In genomic region chr7:30027915-30028748, GRCh38 we compare ENCODE assay signal across 8 cellular contexts. TPM values are rescaled to one million over a fixed set of nuclear protein-coding genes. Genes with fewer than 3 reads are reported as not detected.
A peak's percentile ranks its signal among the peaks of the same experiment; 100 is the strongest.
DNase-seq lines count a peak whose midpoint lies in the region; ATAC-seq, FAIRE-seq and TF ChIP-seq lines count a peak whose summit lies in the region.

PLEKHA8 (plus strand) TSS chr7:30028412; CDS start chr7:30028763, 351 bp downstream.

- no peak within 1 kb of the TSS for H3K14ac ChIP-seq in H1 (ENCODE audit: insufficient read length)

- peak within 1 kb of the TSS; percentile 89 for H3K27ac Mint-ChIP-seq in activated CD8-positive, alpha-beta memory T cell treated with anti-CD3 and anti-CD28 coated beads, Interleukin-2, amount 10 ng/mL, durations not matched to agents 7 days and 5 days

- POLR2A ChIA-PET in H1 (lab: Charles Lee; ENCODE audit: partially characterized antibody) = interaction anchor here (1.0 to 1.5 kb wide), 4 partner anchors 12 to 40 kb away, joined by 3 to 5 read pairs (median 4); no protein-coding TSS in a partner anchor

- H3K9me3 Mint-ChIP-seq in activated CD8-positive, alpha-beta memory T cell treated with anti-CD3 and anti-CD28 coated beads, Interleukin-2, amount 10 ng/mL, durations not matched to agents 7 days and 5 days (ENCODE audit: low read depth) = no peaks in the 10 kb centered on the region

- TF ChIP-seq CTCF in H1 (IDR thresholded peaks at IDR 0.05; ENCODE audit: control extremely low read depth in 1 of 3, insufficient read depth in 1 of 3, low read depth in 1 of 3, low read length in 3 of 3) = no peak; a peak in 1 of 4 replicates

- peak within 1 kb of the TSS; percentile 15 to 62 (median 54) for H3K9ac ChIP-seq in H1 (replicated peaks in 1 of 4; ENCODE audit: extremely low read depth in 1 of 4, low read depth in 3 of 4, low read length in 3 of 4)

- no peak within 1 kb of the TSS for H2BK20ac ChIP-seq in H1 (ENCODE audit: low read length)

- H4K5ac ChIP-seq in H1 (ENCODE audit: insufficient read length, low read depth, low read length) = peak within 1 kb of the TSS; percentile 52

- no peak within 1 kb of the TSS for H3K4ac ChIP-seq in H1 (replicated peaks; ENCODE audit: insufficient read length, low read depth, low read length)

- no peak within 1 kb of the TSS for H2BK120ac ChIP-seq in H1 (replicated peaks; ENCODE audit: low read depth, low read length)

- peaks cover 11% of the 10 kb centered on the region for H3K23me2 ChIP-seq in H1 (ENCODE audit: low read depth, low read length)

- no peak for TF ChIP-seq EP300 in H1 (IDR thresholded peaks at IDR 0.05; ENCODE audit: borderline replicate concordance in 1 of 2, low read depth in 2 of 2, low read length in 2 of 2)

- no peak within 1 kb of the TSS for H3K23ac ChIP-seq in H1 (ENCODE audit: insufficient read length)

- WGBS in H1 (ENCODE audit: extremely low coverage in 1 of 2, insufficient coverage in 1 of 2, insufficient read length in 1 of 2, insufficient replicate concordance in 2 of 2, low coverage in 1 of 2, low lambda C conversion rate in 2 of 2, missing lambda C conversion rate in 1 of 2), 2 experiments = 3% methylated on average over 46 of the region's 77 CpGs; no CpG with 5 or more reads in 1 of the 2 experiments

- peak within 1 kb of the TSS; percentile 47 for H2AFZ ChIP-seq in H1 (ENCODE audit: low read length)

- H2BK15ac ChIP-seq in H1 (ENCODE audit: low read length) = no peak within 1 kb of the TSS

- peak within 1 kb of the TSS; percentile 46; the same call in 1 of the 2 replicates for H3K27ac ChIP-seq in H1 (ENCODE audit: low read depth, low read length)

- H3K4me1 ChIP-seq in H1 (replicated peaks in 1 of 4; ENCODE audit: control insufficient read depth in 3 of 4, insufficient read depth in 4 of 4, low read length in 3 of 4) = peaks cover 0 to 13% (median 5%) of the 10 kb centered on the region in 4 experiments; a peak in 5 of 7 replicates

- peak; percentile 51 for ATAC-seq in GM19452 (IDR thresholded peaks at IDR 0.05; ENCODE audit: unreplicated experiment)
- ATAC-seq in HG03571 (IDR thresholded peaks at IDR 0.05; ENCODE audit: unreplicated experiment) = peak; percentile 45
- ATAC-seq in activated CD8-positive, alpha-beta memory T cell treated with anti-CD3 and anti-CD28 coated beads, Interleukin-2, amount 10 ng/mL, durations not matched to agents 7 days and 5 days = peak; percentile 60

- no peaks in the 10 kb centered on the region for H3K9me3 ChIP-seq in H1 (ENCODE audit: insufficient read depth in 2 of 2, low read depth in 1 of 2, low read length in 1 of 2)

- peaks cover 0 to 11% of the 10 kb centered on the region in 2 experiments for H4K20me1 ChIP-seq in H1 (replicated peaks in 1 of 2; ENCODE audit: control insufficient read depth in 1 of 2, insufficient read depth in 2 of 2, low read length in 2 of 2)

- peaks cover 8 to 71% of the 10 kb centered on the region in 2 experiments for H3K79me2 ChIP-seq in H1 (ENCODE audit: control insufficient read depth in 1 of 2, insufficient read depth in 2 of 2, low read length in 2 of 2)

- H3K56ac ChIP-seq in H1 (replicated peaks; ENCODE audit: insufficient read length, low read depth, low read length) = peak within 1 kb of the TSS; percentile 87

- H3K27me3 Mint-ChIP-seq in activated CD8-positive, alpha-beta memory T cell treated with anti-CD3 and anti-CD28 coated beads, Interleukin-2, amount 10 ng/mL, durations not matched to agents 7 days and 5 days = no peaks in the 10 kb centered on the region

- no peak for TF ChIP-seq POLR2A in H1 (IDR thresholded peaks at IDR 0.05; ENCODE audit: control extremely low read depth in 1 of 2, low read depth in 2 of 2, low read length in 2 of 2)

- CTCF ChIA-PET in activated CD8-positive, alpha-beta memory T cell treated with anti-CD3 and anti-CD28 coated beads, Interleukin-2, amount 10 ng/mL, durations not matched to agents 7 days and 5 days (lab: Charles Lee) = interaction anchor here (0.8 to 1.5 kb wide), 5 partner anchors 34 to 107 kb away, joined by 3 to 6 read pairs (median 4); no protein-coding TSS in a partner anchor
- CTCF ChIA-PET in H1 (lab: Charles Lee; ENCODE audit: partially characterized antibody) = interaction anchor here (0.5 to 1.6 kb wide), 3 partner anchors 33 to 83 kb away, joined by 3 to 4 read pairs (median 3); no protein-coding TSS in a partner anchor

- H3K27me3 ChIP-seq in H1 (replicated peaks in 1 of 4; ENCODE audit: control insufficient read depth in 3 of 4, extremely low read depth in 1 of 4, insufficient read depth in 3 of 4, low read length in 3 of 4) = no peaks in the 10 kb centered on the region

- FAIRE-seq in H1 (lab: Jason Lieb, UNC) = no peak

- peaks cover 1% of the 10 kb centered on the region for H3K36me3 Mint-ChIP-seq in activated CD8-positive, alpha-beta memory T cell treated with anti-CD3 and anti-CD28 coated beads, Interleukin-2, amount 10 ng/mL, durations not matched to agents 7 days and 5 days

- H3K18ac ChIP-seq in H1 (ENCODE audit: extremely low read depth, low read length) = peak within 1 kb of the TSS; percentile 44; the same call in 1 of the 2 replicates

- H3K4me3 ChIP-seq in H1 (ENCODE audit: extremely low read depth in 1 of 4, insufficient read depth in 2 of 4, low read depth in 3 of 4, low read length in 4 of 4) = peak within 1 kb of the TSS; percentile 83 to 97 (median 90)

- H3K4me3 Mint-ChIP-seq in activated CD8-positive, alpha-beta memory T cell treated with anti-CD3 and anti-CD28 coated beads, Interleukin-2, amount 10 ng/mL, durations not matched to agents 7 days and 5 days = peak within 1 kb of the TSS; percentile 93

- peaks cover 2% of the 10 kb centered on the region; the same call in 1 of the 2 replicates for H3K79me1 ChIP-seq in H1 (ENCODE audit: low read depth, low read length)

- H4K8ac ChIP-seq in H1 (ENCODE audit: extremely low read depth, insufficient read depth, low read length) = peak within 1 kb of the TSS; percentile 72

- H2AK5ac ChIP-seq in H1 (ENCODE audit: low read depth, low read length) = no peak within 1 kb of the TSS

- H2BK5ac ChIP-seq in H1 (ENCODE audit: low read depth, low read length) = no peak within 1 kb of the TSS

- peak within 1 kb of the TSS; percentile 85 to 96 for H3K4me2 ChIP-seq in H1 (ENCODE audit: insufficient read depth in 1 of 2, low read depth in 2 of 2, low read length in 2 of 2)

- TF ChIP-seq RAD21 in H1 (IDR thresholded peaks at IDR 0.05 in 1 of 2, conservative IDR thresholded peaks at IDR 0.05 in 1 of 2; ENCODE audit: low read depth in 2 of 2, low read length in 2 of 2) = no peak

- no peaks in the 10 kb centered on the region for H3K36me3 ChIP-seq in H1 (ENCODE audit: control insufficient read depth in 2 of 4, insufficient read depth in 4 of 4, low read length in 3 of 4)

- peak within 1 kb of the TSS; percentile 44 for H4K91ac ChIP-seq in H1 (replicated peaks; ENCODE audit: insufficient read length, low read length)

- H2BK12ac ChIP-seq in H1 (ENCODE audit: low read depth, low read length) = no peak within 1 kb of the TSS

- peak; percentile 62 for DNase-seq in CMK (ENCODE audit: low read depth)
- peak; percentile 87 for DNase-seq in NCI-H82 treated with DMSO at 0.1 percent for 48 hours (lab: John Stamatoyannopoulos, UW; ENCODE audit: unreplicated experiment)
- peak; percentile 90 for DNase-seq in activated CD8-positive, alpha-beta memory T cell treated with anti-CD3 and anti-CD28 coated beads, Interleukin-2, amount 10 ng/mL, durations not matched to agents 7 days and 5 days
- peak; percentile 72 to 98 for DNase-seq in H1 (ENCODE audit: low read depth in 1 of 2, low spot score in 2 of 2)
- DNase-seq in mesenteric fat pad (ENCODE audit: low spot score) = peak; percentile 97
- DNase-seq in stimulated activated CD8-positive, alpha-beta memory T cell treated with anti-CD3 and anti-CD28 coated beads, Interleukin-12 subunit alpha, Interleukin-12 subunit beta, amount 100 ng/mL, for 4 hours (ENCODE audit: low read depth) = peak; percentile 84

- H3K4me1 Mint-ChIP-seq in activated CD8-positive, alpha-beta memory T cell treated with anti-CD3 and anti-CD28 coated beads, Interleukin-2, amount 10 ng/mL, durations not matched to agents 7 days and 5 days = peaks cover 28% of the 10 kb centered on the region

TF ChIP-seq in H1, 55 proteins besides CTCF, POLR2A, EP300 and RAD21 (continues in another document):
- TF ChIP-seq PHF8 (conservative IDR thresholded peaks at IDR 0.05; ENCODE audit: low read depth, low read length) (no peak; the same call in 1 of the 2 replicates), SIN3A (conservative IDR thresholded peaks at IDR 0.05 in 1 of 2, IDR thresholded peaks at IDR 0.05 in 1 of 2; ENCODE audit: low read depth in 1 of 2, low read length in 2 of 2) (peak; percentile 57 to 74; a peak in 1 of 4 replicates), SP1 (IDR thresholded peaks at IDR 0.05; ENCODE audit: low read depth, low read length) (peak; percentile 98), SRF (IDR thresholded peaks at IDR 0.05; ENCODE audit: low read depth, low read length) (0 out of 2 replicates have a peak, but pooled peaks have one; percentile 7), SP2 (IDR thresholded peaks at IDR 0.05; ENCODE audit: low read length) (no peak), BACH1 (IDR thresholded peaks at IDR 0.05; ENCODE audit: low read length) (peak; percentile 74; the same call in 1 of the 2 replicates), GTF2F1 (IDR thresholded peaks at IDR 0.05; ENCODE audit: borderline replicate concordance, low read depth, low read length) (no peak), RFX5 (IDR thresholded peaks at IDR 0.05; ENCODE audit: borderline replicate concordance, low read depth, low read length) (peak; percentile 33; the same call in 1 of the 2 replicates), TBP (IDR thresholded peaks at IDR 0.05; ENCODE audit: low read depth, low read length) (no peak; the same call in 1 of the 2 replicates), JUN (IDR thresholded peaks at IDR 0.05; ENCODE audit: low read depth, low read length) (no peak)
- TF ChIP-seq, protein P1, sequence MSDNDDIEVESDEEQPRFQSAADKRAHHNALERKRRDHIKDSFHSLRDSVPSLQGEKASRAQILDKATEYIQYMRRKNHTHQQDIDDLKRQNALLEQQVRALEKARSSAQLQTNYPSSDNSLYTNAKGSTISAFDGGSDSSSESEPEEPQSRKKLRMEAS (IDR thresholded peaks at IDR 0.05) = peak; percentile 37; the same call in 1 of the 2 replicates

RNA-seq across cellular contexts. Expression of gene PLEKHA8, which starts in this region (rescaled TPM):
- total RNA-seq in activated CD8-positive, alpha-beta memory T cell treated with anti-CD3 and anti-CD28 coated beads, Interleukin-2, amount 10 ng/mL, durations not matched to agents 7 days and 5 days = 10 to 100 TPM; 10.8 to 10.9 TPM
- 42.0 and 44.0 TPM in 2 replicates for total RNA-seq in H1 (2021; fragmentation: NEBNext Ultra II Directional; extraction: Animal tissue kit (Norgen Biotek cat#: 25700))
- 6.6 and 10.7 TPM in 2 replicates for polyA plus RNA-seq in H1 (2011; rRNA removed)
- 11.9 TPM for polyA plus RNA-seq in H1 (2011; cell fraction: cytosol; rRNA removed)
- 9.0 TPM for polyA plus RNA-seq in H1 (2011; cell fraction: nucleus; rRNA removed)
- polyA plus RNA-seq in H1 (2012, experiment 1 of 2) = 12.6 to 22.0 TPM (median 17.5 TPM) in 4 replicates
- polyA plus RNA-seq in H1 (2012, experiment 2 of 2) = 1.7 TPM
- 17.8 TPM for polyA plus RNA-seq in H1 (2013, experiment 1 of 2)
- polyA plus RNA-seq in H1 (2013, experiment 2 of 2) = 16.9 TPM
- 25.3 and 34.8 TPM in 2 replicates for polyA minus RNA-seq in H1 (2011; rRNA and poly(A)+ RNA removed)
- 14.1 TPM for polyA minus RNA-seq in H1 (2011; cell fraction: cytosol; rRNA and poly(A)+ RNA removed)
- polyA minus RNA-seq in H1 (2011; cell fraction: nucleus; rRNA and poly(A)+ RNA removed) = 37.1 TPM
- total RNA-seq in mesenteric fat pad = 13.7 TPM

Comparison
In these comparisons a context has a peak if more than half of its experiments do, and no peak if none do; other contexts are left out.
1. Peak in every context shown above with its lines: DNase-seq, ATAC-seq, H3K4me3 ChIP-seq and H3K27ac ChIP-seq.